In genomic region chr17:82300707-82301270, GRCh38 we compare ENCODE assay signal across 1 cellular context.
TF ChIP-seq lines count a peak whose summit lies in the region.

No MANE protein-coding gene starts in this region.

TF ChIP-seq in HepG2, 621 proteins besides CTCF, POLR2A, EP300 and RAD21 (continued from another document and continues in another):
- TF ChIP-seq ZNF710 (CRISPR knock-in tag; IDR thresholded peaks at IDR 0.05; ENCODE audit: borderline replicate concordance): no peak
- no peak for TF ChIP-seq ZFP1 (CRISPR knock-in tag; IDR thresholded peaks at IDR 0.05)
- TF ChIP-seq SMARCE1 (IDR thresholded peaks at IDR 0.05; ENCODE audit: borderline replicate concordance): no peak
- no peak for TF ChIP-seq AFF4 (CRISPR knock-in tag; IDR thresholded peaks at IDR 0.05)
- no peak for TF ChIP-seq ATF7-NPFF (CRISPR knock-in tag; IDR thresholded peaks at IDR 0.05; ENCODE audit: low read depth)
- no peak for TF ChIP-seq HBP1 (CRISPR knock-in tag; IDR thresholded peaks at IDR 0.05; ENCODE audit: low read depth)
- TF ChIP-seq MXD4 (CRISPR knock-in tag; IDR thresholded peaks at IDR 0.05): no peak
- TF ChIP-seq IKZF1 (IDR thresholded peaks at IDR 0.05): no peak
- no peak for TF ChIP-seq HNF1B (CRISPR knock-in tag; IDR thresholded peaks at IDR 0.05)
- TF ChIP-seq JUNB (CRISPR knock-in tag; IDR thresholded peaks at IDR 0.05; ENCODE audit: borderline replicate concordance): no peak
- TF ChIP-seq GMEB1 (CRISPR knock-in tag; IDR thresholded peaks at IDR 0.05; ENCODE audit: borderline replicate concordance): no peak
- TF ChIP-seq ZNF598 (CRISPR knock-in tag; IDR thresholded peaks at IDR 0.05; ENCODE audit: borderline replicate concordance): 0 out of 2 replicates have a peak, but pooled peaks have one; percentile 59
- TF ChIP-seq ZNF768 (CRISPR knock-in tag; IDR thresholded peaks at IDR 0.05): peak; percentile 69; the same call in 1 of the 2 replicates
- TF ChIP-seq NFRKB (IDR thresholded peaks at IDR 0.05): no peak
- peak; percentile 87 for TF ChIP-seq HDAC2 (CRISPR knock-in tag; IDR thresholded peaks at IDR 0.05)
- TF ChIP-seq STAG1 (CRISPR knock-in tag; IDR thresholded peaks at IDR 0.05): peak; percentile 94
- no peak for TF ChIP-seq ZNF546 (CRISPR knock-in tag; conservative IDR thresholded peaks at IDR 0.05)
- TF ChIP-seq SPEN (CRISPR knock-in tag; IDR thresholded peaks at IDR 0.05; ENCODE audit: low read depth): 0 out of 2 replicates have a peak, but pooled peaks have one; percentile 49
- no peak for TF ChIP-seq ATF6 (CRISPR knock-in tag; conservative IDR thresholded peaks at IDR 0.05)
- no peak; the same call in 1 of the 2 replicates for TF ChIP-seq ZNF691 (CRISPR knock-in tag; IDR thresholded peaks at IDR 0.05; ENCODE audit: borderline replicate concordance, low read depth)
- TF ChIP-seq ATF2 (CRISPR knock-in tag; IDR thresholded peaks at IDR 0.05): peak; percentile 17; the same call in 1 of the 2 replicates
- TF ChIP-seq HOXD1 (CRISPR knock-in tag; IDR thresholded peaks at IDR 0.05): no peak
- no peak for TF ChIP-seq SP2 (CRISPR knock-in tag; IDR thresholded peaks at IDR 0.05)
- 0 out of 2 replicates have a peak, but pooled peaks have one; percentile 37 for TF ChIP-seq ZNF737 (CRISPR knock-in tag; IDR thresholded peaks at IDR 0.05; ENCODE audit: borderline replicate concordance)
- TF ChIP-seq HOXA3 (CRISPR knock-in tag; IDR thresholded peaks at IDR 0.05): no peak; the same call in 1 of the 2 replicates
- peak; percentile 38; the same call in 1 of the 2 replicates for TF ChIP-seq SAFB2 (CRISPR knock-in tag; IDR thresholded peaks at IDR 0.05; ENCODE audit: borderline replicate concordance, low read depth)
- no peak for TF ChIP-seq BCLAF1 (IDR thresholded peaks at IDR 0.05)
- no peak for TF ChIP-seq ZNF607 (CRISPR knock-in tag; IDR thresholded peaks at IDR 0.05; ENCODE audit: borderline replicate concordance)
- TF ChIP-seq PTBP1 (IDR thresholded peaks at IDR 0.05; ENCODE audit: low read depth, low read length, poor library complexity, severe bottlenecking): no peak
- TF ChIP-seq AGO1 (IDR thresholded peaks at IDR 0.05; ENCODE audit: low read depth, low read length, poor library complexity, severe bottlenecking): peak; percentile 67
- peak; percentile 41; the same call in 1 of the 2 replicates for TF ChIP-seq PHF8 (CRISPR knock-in tag; IDR thresholded peaks at IDR 0.05)
- no peak for TF ChIP-seq WIZ (CRISPR knock-in tag; IDR thresholded peaks at IDR 0.05)
- TF ChIP-seq TEAD2 (CRISPR knock-in tag; IDR thresholded peaks at IDR 0.05): no peak
- TF ChIP-seq ZUFSP (CRISPR knock-in tag; IDR thresholded peaks at IDR 0.05; ENCODE audit: borderline replicate concordance): no peak
